ENCODE assay signal across 8 cellular contexts in genomic region chr13:110138009-110138699, GRCh38.
DNase-seq lines count a peak whose midpoint lies in the region; ATAC-seq and TF ChIP-seq lines count a peak whose summit lies in the region.

No MANE protein-coding gene starts in this region.

- ATAC-seq in GM21381 (IDR thresholded peaks at IDR 0.05; ENCODE audit: unreplicated experiment): peak; percentile 72

- intact Hi-C loops in activated naive CD4-positive, alpha-beta T cell treated with anti-CD3 and anti-CD28 coated beads for 36 hours (cut with micrococcal nuclease): loop anchor here (1.0 to 2.0 kb wide), 7 partner anchors 275 to 1223 kb away; partner anchors contain the start of genes ING1 and IRS2

- H3K27me3 Mint-ChIP-seq in CD8-positive, alpha-beta memory T cell: peaks cover 12 to 40% of the 10 kb centered on the region in 2 donors
- H3K27me3 Mint-ChIP-seq in activated naive CD4-positive, alpha-beta T cell treated with anti-CD3 and anti-CD28 coated beads for 36 hours (ENCODE audit: low read depth): peaks cover 41% of the 10 kb centered on the region

- peak overlapping the region; percentile 95 for H3K4me2 ChIP-seq in osteoblast (ENCODE audit: insufficient read depth, low read length)

- peaks cover 0 to 12% (median 3%) of the 10 kb centered on the region in 5 donors for H3K9me3 Mint-ChIP-seq in CD8-positive, alpha-beta memory T cell
- peaks cover 8% of the 10 kb centered on the region for H3K9me3 Mint-ChIP-seq in activated naive CD4-positive, alpha-beta T cell treated with anti-CD3 and anti-CD28 coated beads for 36 hours

- no peak for TF ChIP-seq CTCF in osteoblast (IDR thresholded peaks at IDR 0.05; ENCODE audit: extremely low read depth, low read depth, low read length)

- peak in 2 of 5 donors; percentile 13 to 51 for DNase-seq in CD8-positive, alpha-beta memory T cell
- DNase-seq in HT-29 (ENCODE audit: low spot score): peak; percentile 87
- peak; percentile 85 to 87 for DNase-seq in SHP77 (lab: John Stamatoyannopoulos, UW)
- DNase-seq in activated naive CD4-positive, alpha-beta T cell treated with anti-CD3 and anti-CD28 coated beads for 36 hours: peak; percentile 85
- DNase-seq in glomerular visceral epithelial cell (ENCODE audit: extremely low spot score): peak; percentile 78
- DNase-seq in osteoblast (ENCODE audit: insufficient read length, low spot score, missing footprints): peak; percentile 99

- H3K36me3 Mint-ChIP-seq in CD8-positive, alpha-beta memory T cell: no peaks in the 10 kb centered on the region
- H3K36me3 Mint-ChIP-seq in activated naive CD4-positive, alpha-beta T cell treated with anti-CD3 and anti-CD28 coated beads for 36 hours (ENCODE audit: low read depth): no peaks in the 10 kb centered on the region

- no peaks in the 10 kb centered on the region for H4K20me1 ChIP-seq in osteoblast (ENCODE audit: insufficient read depth, low read length)

- H3K4me1 ChIP-seq in CD8-positive, alpha-beta memory T cell (ENCODE audit: insufficient read depth, low read length): peaks cover 6% of the 10 kb centered on the region
- peaks cover 18% of the 10 kb centered on the region for H3K4me1 ChIP-seq in osteoblast (ENCODE audit: insufficient read depth, low read length)
- H3K4me1 ChIP-seq in thymus (ENCODE audit: control insufficient read depth, insufficient read depth, low read length): peaks cover 3% of the 10 kb centered on the region

- under 1% methylated on average over 58 of the region's 60 CpGs for WGBS in thymus

- no peak overlapping the region for H3K27ac ChIP-seq in CD8-positive, alpha-beta memory T cell (ENCODE audit: low read depth, low read length)
- H3K27ac ChIP-seq in osteoblast (ENCODE audit: low read depth, low read length): peak overlapping the region; percentile 13
- H3K27ac ChIP-seq in thymus (ENCODE audit: low read depth): peak overlapping the region; percentile 43

- POLR2A ChIA-PET in CD8-positive, alpha-beta memory T cell (lab: Charles Lee): no interaction called here

- H3K9me3 ChIP-seq in CD8-positive, alpha-beta memory T cell (ENCODE audit: low read length): no peaks in the 10 kb centered on the region
- no peaks in the 10 kb centered on the region for H3K9me3 ChIP-seq in osteoblast (ENCODE audit: low read depth, low read length)
- H3K9me3 ChIP-seq in thymus (ENCODE audit: control insufficient read depth): no peaks in the 10 kb centered on the region

- H3K27ac Mint-ChIP-seq in CD8-positive, alpha-beta memory T cell: peak overlapping the region in 1 of 8 donors; percentile 45
- H3K27ac Mint-ChIP-seq in activated naive CD4-positive, alpha-beta T cell treated with anti-CD3 and anti-CD28 coated beads for 36 hours: peak overlapping the region; percentile 59

- CTCF ChIA-PET in CD8-positive, alpha-beta memory T cell (lab: Charles Lee): no interaction called here
- CTCF ChIA-PET in activated naive CD4-positive, alpha-beta T cell treated with anti-CD3 and anti-CD28 coated beads for 36 hours (lab: Charles Lee): no interaction called here

- peak overlapping the region; percentile 37 for H3K4me3 ChIP-seq in CD8-positive, alpha-beta memory T cell (ENCODE audit: low read length)
- H3K4me3 ChIP-seq in osteoblast (ENCODE audit: insufficient read depth, low read length) (peak overlapping the region; percentile 70), thymus (ENCODE audit: low read length) (peak overlapping the region; percentile 40)

- H2AFZ ChIP-seq in osteoblast (ENCODE audit: low read length): peak overlapping the region; percentile 80

- no peaks in the 10 kb centered on the region for H3K27me3 ChIP-seq in CD8-positive, alpha-beta memory T cell (ENCODE audit: insufficient read depth, low read length, poor library complexity, severe bottlenecking)
- no peaks in the 10 kb centered on the region for H3K27me3 ChIP-seq in osteoblast (ENCODE audit: insufficient read depth, low read length)
- H3K27me3 ChIP-seq in thymus (ENCODE audit: control insufficient read depth, insufficient read depth): no peaks in the 10 kb centered on the region

- peak overlapping the region in 6 of 7 donors; percentile 40 to 79 (median 66) for H3K4me3 Mint-ChIP-seq in CD8-positive, alpha-beta memory T cell
- peak overlapping the region; percentile 73 for H3K4me3 Mint-ChIP-seq in activated naive CD4-positive, alpha-beta T cell treated with anti-CD3 and anti-CD28 coated beads for 36 hours

- H3K4me1 Mint-ChIP-seq in CD8-positive, alpha-beta memory T cell: peaks cover 8 to 18% (median 11%) of the 10 kb centered on the region in 3 donors
- H3K4me1 Mint-ChIP-seq in activated naive CD4-positive, alpha-beta T cell treated with anti-CD3 and anti-CD28 coated beads for 36 hours (ENCODE audit: low read depth): peaks cover 9% of the 10 kb centered on the region

- H3K36me3 ChIP-seq in CD8-positive, alpha-beta memory T cell (ENCODE audit: insufficient read depth, low read length): no peaks in the 10 kb centered on the region
- H3K36me3 ChIP-seq in osteoblast (ENCODE audit: insufficient read depth, low read length): no peaks in the 10 kb centered on the region
- H3K36me3 ChIP-seq in thymus (ENCODE audit: control insufficient read depth, insufficient read depth): no peaks in the 10 kb centered on the region

- no peaks in the 10 kb centered on the region for H3K79me2 ChIP-seq in osteoblast (ENCODE audit: insufficient read depth, low read length)
